ENCODE assay signal across 8 cellular contexts in genomic region chr12:115451785-115452736, GRCh38.
A peak's percentile ranks its signal among the peaks of the same experiment; 100 is the strongest.
DNase-seq lines count a peak whose midpoint lies in the region; ATAC-seq and TF ChIP-seq lines count a peak whose summit lies in the region.

No MANE protein-coding gene starts in this region.

- H3K4me1 ChIP-seq in DND-41 (ENCODE audit: insufficient read depth, low read length): peaks cover 4% of the 10 kb centered on the region
- H3K4me1 ChIP-seq in HUES48 (ENCODE audit: control insufficient read depth, insufficient read depth, low read length): peaks cover 45% of the 10 kb centered on the region
- peaks cover 0 to 7% of the 10 kb centered on the region in 2 donors for H3K4me1 ChIP-seq in right atrium auricular region

- H3K9me3 ChIP-seq in DND-41 (ENCODE audit: insufficient read depth, low read length, severe bottlenecking) (no peaks in the 10 kb centered on the region), HUES48 (ENCODE audit: control insufficient read depth, insufficient read depth, low read length) (no peaks in the 10 kb centered on the region), right atrium auricular region (no peaks in the 10 kb centered on the region)

- H3K36me3 ChIP-seq in DND-41 (ENCODE audit: insufficient read depth, low read length): no peaks in the 10 kb centered on the region
- H3K36me3 ChIP-seq in HUES48 (ENCODE audit: control insufficient read depth, insufficient read depth, low read length): no peaks in the 10 kb centered on the region
- no peaks in the 10 kb centered on the region for H3K36me3 ChIP-seq in right atrium auricular region

- H3K79me2 ChIP-seq in DND-41 (ENCODE audit: insufficient read depth, low read length): no peaks in the 10 kb centered on the region

- H4K20me1 ChIP-seq in DND-41 (ENCODE audit: insufficient read depth, low read length): peaks cover 2% of the 10 kb centered on the region; the same call in 1 of the 2 replicates

- H3K9ac ChIP-seq in DND-41 (ENCODE audit: low read depth, low read length): no peak overlapping the region
- 0 out of 2 replicates have a peak overlapping the region, but pooled peaks have one; percentile 0 for H3K9ac ChIP-seq in HUES48 (ENCODE audit: low read depth, low read length)

- intact Hi-C loops in sciatic nerve (cut with DNase I): no loop called here

- H3K27ac ChIP-seq in DND-41 (ENCODE audit: low read length) (no peak overlapping the region), HUES48 (ENCODE audit: low read depth, low read length) (peak overlapping the region; percentile 44), VCaP (peak overlapping the region; percentile 95), right atrium auricular region (no peak overlapping the region)

- DNase-seq in DND-41 (peak; percentile 59), right atrium auricular region (ENCODE audit: low spot score) (no peak), sciatic nerve (ENCODE audit: low spot score) (no peak), mucosa of gallbladder (ENCODE audit: low spot score) (no peak)
- DNase-seq in activated CD8-positive, alpha-beta memory T cell treated with anti-CD3 and anti-CD28 coated beads for 24 hours: no peak

- peaks cover 38% of the 10 kb centered on the region for H3K27me3 ChIP-seq in DND-41 (ENCODE audit: insufficient read depth, low read length, poor library complexity)
- peaks cover 21% of the 10 kb centered on the region for H3K27me3 ChIP-seq in HUES48 (ENCODE audit: control insufficient read depth, insufficient read depth, low read length)
- H3K27me3 ChIP-seq in right atrium auricular region: no peaks in the 10 kb centered on the region

- peak; percentile 79 for ATAC-seq in DND-41 (ENCODE audit: insufficient read depth, low read depth)
- peak; percentile 45 for ATAC-seq in sciatic nerve
- no peak for ATAC-seq in GM18907 (IDR thresholded peaks at IDR 0.05; ENCODE audit: unreplicated experiment)

- no peak overlapping the region for H2AFZ ChIP-seq in DND-41 (ENCODE audit: low read depth, low read length)

- H3K4me2 ChIP-seq in DND-41 (ENCODE audit: insufficient read depth, low read length): peak overlapping the region; percentile 55

- TF ChIP-seq CTCF in DND-41 (IDR thresholded peaks at IDR 0.05; ENCODE audit: borderline replicate concordance, extremely low read depth, low read length, poor library complexity, severe bottlenecking) (no peak), VCaP (conservative IDR thresholded peaks at IDR 0.05) (no peak), right atrium auricular region (IDR thresholded peaks at IDR 0.05) (no peak)

- H3K4me3 ChIP-seq in DND-41 (ENCODE audit: low read depth in 1 of 2, low read length in 2 of 2): peak overlapping the region in 1 of 2 experiments; percentile 31; a peak in 2 of 4 replicates
- H3K4me3 ChIP-seq in HUES48 (ENCODE audit: low read depth, low read length): peak overlapping the region; percentile 66
- H3K4me3 ChIP-seq in right atrium auricular region: peak overlapping the region; percentile 17 to 40

Comparison
In these comparisons a context has a peak if more than half of its experiments do, and no peak if none do; other contexts are left out.
1. H3K27ac ChIP-seq: peak in HUES48 (single experiment) and VCaP (single experiment); none in DND-41 (single experiment) and right atrium auricular region (0 of 2).